ENCODE assay signal across 8 cellular contexts in genomic region chr6:97668716-97669115, GRCh38.
A peak's percentile ranks its signal among the peaks of the same experiment; 100 is the strongest.
DNase-seq lines count a peak whose midpoint lies in the region; ATAC-seq, FAIRE-seq and TF ChIP-seq lines count a peak whose summit lies in the region.

No MANE protein-coding gene starts in this region.

- no peaks in the 10 kb centered on the region for H3F3A ChIP-seq in smooth muscle cell (ENCODE audit: low read depth)

- no peak overlapping the region for H3K27ac Mint-ChIP-seq in MCF 10A (ENCODE audit: low read depth, unreplicated experiment)

- no peak overlapping the region for H3K4me3 Mint-ChIP-seq in MCF 10A (ENCODE audit: unreplicated experiment)

- H3K36me3 ChIP-seq in esophagus muscularis mucosa (no peaks in the 10 kb centered on the region), smooth muscle cell (ENCODE audit: low read depth) (no peaks in the 10 kb centered on the region), upper lobe of left lung (no peaks in the 10 kb centered on the region)

- FAIRE-seq in HTR-8/SVneo (lab: Jason Lieb, UNC): no peak

- H3K4me3 ChIP-seq in esophagus muscularis mucosa: peak overlapping the region in 3 of 4 donors; percentile 33 to 38 (median 35)
- H3K4me3 ChIP-seq in smooth muscle cell: no peak overlapping the region
- H3K4me3 ChIP-seq in upper lobe of left lung: no peak overlapping the region

- no peak for DNase-seq in esophagus muscularis mucosa (ENCODE audit: extremely low spot score)
- DNase-seq in smooth muscle cell (lab: John Stamatoyannopoulos, UW; ENCODE audit: unreplicated experiment): no peak
- no peak for DNase-seq in HTR-8/SVneo (ENCODE audit: insufficient read length, low spot score)
- DNase-seq in MCF 10A (ENCODE audit: unreplicated experiment): no peak
- no peak for DNase-seq in upper lobe of left lung

- no peaks in the 10 kb centered on the region for H3K9me3 Mint-ChIP-seq in MCF 10A (ENCODE audit: unreplicated experiment)

- TF ChIP-seq POLR2A in esophagus muscularis mucosa (IDR thresholded peaks at IDR 0.05; ENCODE audit: low read depth) (no peak), upper lobe of left lung (IDR thresholded peaks at IDR 0.05) (no peak)

- 40% methylated on average over 11 of the region's 11 CpGs for WGBS in esophagus muscularis mucosa
- 50% methylated on average over 11 of the region's 11 CpGs for WGBS in smooth muscle cell (ENCODE audit: low lambda C conversion rate)
- WGBS in upper lobe of left lung, 2 donors: 20 to 25% methylated on average over 11 of the region's 11 CpGs

- peak overlapping the region; percentile 70 for H3K4me2 ChIP-seq in smooth muscle cell

- no peaks in the 10 kb centered on the region for H3K36me3 Mint-ChIP-seq in MCF 10A (ENCODE audit: insufficient read depth, unreplicated experiment)

- no peaks in the 10 kb centered on the region for H3K4me1 Mint-ChIP-seq in MCF 10A (ENCODE audit: insufficient read depth, unreplicated experiment)

- no TSS peak for BruUV-seq in MCF 10A (replicated peaks; lab: Mats Ljungman, UMichigan)

- H3K9me3 ChIP-seq in esophagus muscularis mucosa (no peaks in the 10 kb centered on the region), smooth muscle cell (replicated peaks; ENCODE audit: low read depth) (no peaks in the 10 kb centered on the region), upper lobe of left lung (no peaks in the 10 kb centered on the region)

- no peak for TF ChIP-seq CTCF in esophagus muscularis mucosa (IDR thresholded peaks at IDR 0.05)
- TF ChIP-seq CTCF in smooth muscle cell (IDR thresholded peaks at IDR 0.05; ENCODE audit: borderline replicate concordance, insufficient read depth, poor library complexity, severe bottlenecking): no peak
- no peak for TF ChIP-seq CTCF in MCF 10A (IDR thresholded peaks at IDR 0.05; ENCODE audit: unreplicated experiment)
- TF ChIP-seq CTCF in upper lobe of left lung (IDR thresholded peaks at IDR 0.05): no peak

- ATAC-seq in GM19397 (IDR thresholded peaks at IDR 0.05; ENCODE audit: unreplicated experiment) (peak; percentile 46), HG03108 (IDR thresholded peaks at IDR 0.05; ENCODE audit: unreplicated experiment) (peak; percentile 30), GM18517 (IDR thresholded peaks at IDR 0.05; ENCODE audit: unreplicated experiment) (no peak), upper lobe of left lung (ENCODE audit: low FRiP score in 2 of 2) (no peak)

- POLR2A ChIA-PET in MCF 10A (lab: Yijun Ruan, JAX): no interaction called here

- peaks cover 25% of the 10 kb centered on the region for H3K27me3 Mint-ChIP-seq in MCF 10A (ENCODE audit: insufficient read depth, unreplicated experiment)

- H3K9ac ChIP-seq in smooth muscle cell (ENCODE audit: low read depth): no peak overlapping the region

- intact Hi-C loops in esophagus muscularis mucosa (cut with DNase I) (no loop called here), MCF 10A (cut with micrococcal nuclease) (no loop called here)

- no peaks in the 10 kb centered on the region for H4K20me1 ChIP-seq in smooth muscle cell (ENCODE audit: low read depth)

- H3K27me3 ChIP-seq in esophagus muscularis mucosa (no peaks in the 10 kb centered on the region), smooth muscle cell (ENCODE audit: low read depth) (no peaks in the 10 kb centered on the region), upper lobe of left lung (no peaks in the 10 kb centered on the region)

- TF ChIP-seq EP300 in esophagus muscularis mucosa (IDR thresholded peaks at IDR 0.05) (no peak), upper lobe of left lung (IDR thresholded peaks at IDR 0.05) (no peak)

- H3K27ac ChIP-seq in esophagus muscularis mucosa (replicated peaks in 1 of 4) (no peak overlapping the region), smooth muscle cell (ENCODE audit: low read depth) (no peak overlapping the region), upper lobe of left lung (no peak overlapping the region)

- H3K79me2 ChIP-seq in smooth muscle cell (ENCODE audit: low read depth): no peaks in the 10 kb centered on the region

- H2AFZ ChIP-seq in smooth muscle cell (ENCODE audit: low read depth): peak overlapping the region; percentile 61

- CTCF ChIA-PET in MCF 10A (lab: Yijun Ruan, JAX): no interaction called here

- peaks cover 4 to 17% (median 10%) of the 10 kb centered on the region in 4 donors for H3K4me1 ChIP-seq in esophagus muscularis mucosa
- H3K4me1 ChIP-seq in smooth muscle cell (ENCODE audit: low read depth): peaks cover 18% of the 10 kb centered on the region
- H3K4me1 ChIP-seq in upper lobe of left lung: peaks cover 0 to 3% (median 0%) of the 10 kb centered on the region in 4 donors

Comparison
In these comparisons a context has a peak if more than half of its experiments do, and no peak if none do; other contexts are left out.
1. ATAC-seq: peak in GM19397 (single experiment) and HG03108 (single experiment); none in GM18517 (single experiment) and upper lobe of left lung (0 of 2).
2. H3K4me3 ChIP-seq: peak in esophagus muscularis mucosa (3 of 4); none in smooth muscle cell (single experiment) and upper lobe of left lung (0 of 4).